ENCODE assay signal across 11 cellular contexts in the genomic region with DNA sequence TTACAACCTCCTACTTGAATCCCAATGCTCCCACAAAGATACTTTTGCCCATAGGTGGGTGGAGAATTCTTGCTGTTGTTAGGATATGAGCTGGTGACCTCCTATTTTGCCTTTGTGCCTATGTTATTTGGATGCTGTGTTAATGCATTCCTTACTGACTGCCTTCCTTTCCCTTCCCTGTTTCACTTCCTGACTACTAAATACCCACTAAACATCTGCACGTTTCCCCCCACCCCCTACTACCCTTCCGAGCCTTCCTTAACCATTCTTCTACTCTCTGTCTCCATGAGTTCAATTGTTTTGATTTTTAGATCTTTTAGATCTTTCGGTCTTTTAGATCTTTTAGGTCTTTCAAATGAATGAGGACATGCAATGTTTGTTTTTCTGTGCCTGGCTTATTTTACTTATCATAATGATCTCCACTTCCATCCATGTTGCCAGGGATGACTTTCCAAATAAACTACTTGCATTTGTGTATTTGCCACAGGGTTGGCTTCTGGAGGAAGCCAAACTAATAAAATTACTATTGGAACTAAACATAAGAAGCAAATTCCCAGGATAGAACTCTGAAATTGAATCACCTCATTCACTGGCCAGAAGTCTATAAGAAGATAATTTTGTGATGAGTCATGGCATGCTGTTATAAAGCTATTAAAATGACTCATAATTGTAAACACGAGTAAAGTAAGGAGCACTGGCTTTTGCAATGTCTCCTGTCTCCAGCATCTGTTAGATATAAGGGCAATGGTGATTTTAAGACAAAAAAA.
A peak's percentile ranks its signal among the peaks of the same experiment; 100 is the strongest.
DNase-seq lines count a peak whose midpoint lies in the region; ATAC-seq and TF ChIP-seq lines count a peak whose summit lies in the region.
"Had no signal": no experiment of that assay in that cellular context is flagged by ENCODE, and none has a peak within 500 bp of the region (broad histone marks: within the 10 kb centered on the region; RNA-seq: fewer than 3 reads in every experiment).

No MANE protein-coding gene starts in this region.

- POLR2A ChIA-PET in SK-N-SH (lab: Yijun Ruan, JAX) = no interaction called here

- TF ChIP-seq CTCF in HFF-Myc (IDR thresholded peaks at IDR 0.05; ENCODE audit: low read depth, low read length, missing control alignments) = no peak
- TF ChIP-seq CTCF in SK-N-SH (IDR thresholded peaks at IDR 0.05) = no peak
- TF ChIP-seq CTCF in foreskin fibroblast (IDR thresholded peaks at IDR 0.05; ENCODE audit: low read depth, low read length) = no peak

- WGBS in SK-N-SH (ENCODE audit: low lambda C conversion rate) = 2% methylated on average over 4 of the region's 4 CpGs

- no peak overlapping the region for H2AFZ ChIP-seq in SK-N-SH (ENCODE audit: low read depth)

- no peak for TF ChIP-seq RAD21 in SK-N-SH (IDR thresholded peaks at IDR 0.05; ENCODE audit: low read length)

- CTCF ChIA-PET in SK-N-SH (lab: Yijun Ruan, JAX) = no interaction called here

- no peak overlapping the region for H3K9ac ChIP-seq in SK-N-SH

- no peaks in the 10 kb centered on the region for H3K36me3 ChIP-seq in SK-N-SH (replicated peaks in 1 of 2; ENCODE audit: control insufficient read depth in 1 of 2, insufficient read depth in 2 of 2, low read length in 1 of 2)
- H3K36me3 ChIP-seq: thoracic aorta had no signal

- H3K4me1 ChIP-seq in SK-N-SH (ENCODE audit: control insufficient read depth in 1 of 2, insufficient read depth in 2 of 2, low read depth in 1 of 2, low read length in 1 of 2) = peaks cover 0 to 11% of the 10 kb centered on the region in 2 experiments; a peak in 1 of 4 replicates

- peak in 1 of 2 experiments; percentile 26; a peak in 1 of 4 replicates for TF ChIP-seq EP300 in SK-N-SH (IDR thresholded peaks at IDR 0.05; ENCODE audit: borderline replicate concordance in 1 of 2, low read depth in 1 of 2, low read length in 1 of 2)

- ATAC-seq in HG02938 (IDR thresholded peaks at IDR 0.05; ENCODE audit: unreplicated experiment) = no peak
- ATAC-seq: activated T-cell treated with anti-CD3 and anti-CD28 coated beads, Interleukin-2, amount 50 U/mL, for 72 hours had no signal

- H3K79me2 ChIP-seq in SK-N-SH (ENCODE audit: insufficient read depth) = no peaks in the 10 kb centered on the region

- peak overlapping the region; percentile 12 to 73; a peak in 3 of 4 replicates for H3K27ac ChIP-seq in SK-N-SH (ENCODE audit: low read depth in 2 of 2, low read length in 1 of 2)
- H3K27ac ChIP-seq: skin epidermis, thoracic aorta had no signal

- peaks cover 3% of the 10 kb centered on the region for H3F3A ChIP-seq in SK-N-SH (replicated peaks; ENCODE audit: insufficient read depth)

- H3K9me3 ChIP-seq in SK-N-SH = no peaks in the 10 kb centered on the region
- H3K9me3 ChIP-seq: thoracic aorta had no signal

- DNase-seq in A172 (ENCODE audit: low spot score) (peak; percentile 83), HFF-Myc (ENCODE audit: extremely low read depth, low read depth) (peak; percentile 96), SK-N-SH (no peak), foreskin fibroblast (peak; percentile 92 to 93), iPS-NIHi11 (ENCODE audit: low spot score) (no peak), C1 segment of cervical spinal cord (lab: John Stamatoyannopoulos, UW) (no peak)
- DNase-seq in activated naive CD4-positive, alpha-beta T cell (lab: John Stamatoyannopoulos, UW) = no peak
- DNase-seq: activated T-cell treated with anti-CD3 and anti-CD28 coated beads, Interleukin-2, amount 50 U/mL, for 72 hours had no signal

- H3K4me2 ChIP-seq in SK-N-SH = peak overlapping the region; percentile 55; the same call in 1 of the 2 replicates

- H4K20me1 ChIP-seq in SK-N-SH (ENCODE audit: insufficient read depth) = no peaks in the 10 kb centered on the region

- no peaks in the 10 kb centered on the region for H3K27me3 ChIP-seq in SK-N-SH (ENCODE audit: insufficient read depth)

- H3K4me3 ChIP-seq in HFF-Myc (replicated peaks; ENCODE audit: low read depth, low read length) (no peak overlapping the region), SK-N-SH (ENCODE audit: low read depth in 2 of 2, low read length in 1 of 2) (no peak overlapping the region), foreskin fibroblast (ENCODE audit: low read depth in 1 of 2, low read length in 2 of 2) (peak overlapping the region; percentile 10 to 28)
- H3K4me3 ChIP-seq: skin epidermis, thoracic aorta had no signal

- no peaks in the 10 kb centered on the region for H3K9me2 ChIP-seq in SK-N-SH

TF ChIP-seq in SK-N-SH, 30 proteins besides CTCF, POLR2A, EP300 and RAD21 (continues in another document):
- no peak for TF ChIP-seq FOXM1 (IDR thresholded peaks at IDR 0.05; ENCODE audit: low read depth)
- TF ChIP-seq MEF2A (IDR thresholded peaks at IDR 0.05; ENCODE audit: borderline replicate concordance, low read depth) = no peak
- TF ChIP-seq, protein P1, sequence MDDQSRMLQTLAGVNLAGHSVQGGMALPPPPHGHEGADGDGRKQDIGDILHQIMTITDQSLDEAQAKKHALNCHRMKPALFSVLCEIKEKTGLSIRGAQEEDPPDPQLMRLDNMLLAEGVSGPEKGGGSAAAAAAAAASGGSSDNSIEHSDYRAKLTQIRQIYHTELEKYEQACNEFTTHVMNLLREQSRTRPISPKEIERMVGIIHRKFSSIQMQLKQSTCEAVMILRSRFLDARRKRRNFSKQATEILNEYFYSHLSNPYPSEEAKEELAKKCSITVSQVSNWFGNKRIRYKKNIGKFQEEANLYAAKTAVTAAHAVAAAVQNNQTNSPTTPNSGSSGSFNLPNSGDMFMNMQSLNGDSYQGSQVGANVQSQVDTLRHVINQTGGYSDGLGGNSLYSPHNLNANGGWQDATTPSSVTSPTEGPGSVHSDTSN (IDR thresholded peaks at IDR 0.05) = peak; percentile 15; the same call in 1 of the 2 replicates
- TF ChIP-seq CHD2 (IDR thresholded peaks at IDR 0.05; ENCODE audit: low read length, partially characterized antibody) = no peak
- TF ChIP-seq, protein P2, sequence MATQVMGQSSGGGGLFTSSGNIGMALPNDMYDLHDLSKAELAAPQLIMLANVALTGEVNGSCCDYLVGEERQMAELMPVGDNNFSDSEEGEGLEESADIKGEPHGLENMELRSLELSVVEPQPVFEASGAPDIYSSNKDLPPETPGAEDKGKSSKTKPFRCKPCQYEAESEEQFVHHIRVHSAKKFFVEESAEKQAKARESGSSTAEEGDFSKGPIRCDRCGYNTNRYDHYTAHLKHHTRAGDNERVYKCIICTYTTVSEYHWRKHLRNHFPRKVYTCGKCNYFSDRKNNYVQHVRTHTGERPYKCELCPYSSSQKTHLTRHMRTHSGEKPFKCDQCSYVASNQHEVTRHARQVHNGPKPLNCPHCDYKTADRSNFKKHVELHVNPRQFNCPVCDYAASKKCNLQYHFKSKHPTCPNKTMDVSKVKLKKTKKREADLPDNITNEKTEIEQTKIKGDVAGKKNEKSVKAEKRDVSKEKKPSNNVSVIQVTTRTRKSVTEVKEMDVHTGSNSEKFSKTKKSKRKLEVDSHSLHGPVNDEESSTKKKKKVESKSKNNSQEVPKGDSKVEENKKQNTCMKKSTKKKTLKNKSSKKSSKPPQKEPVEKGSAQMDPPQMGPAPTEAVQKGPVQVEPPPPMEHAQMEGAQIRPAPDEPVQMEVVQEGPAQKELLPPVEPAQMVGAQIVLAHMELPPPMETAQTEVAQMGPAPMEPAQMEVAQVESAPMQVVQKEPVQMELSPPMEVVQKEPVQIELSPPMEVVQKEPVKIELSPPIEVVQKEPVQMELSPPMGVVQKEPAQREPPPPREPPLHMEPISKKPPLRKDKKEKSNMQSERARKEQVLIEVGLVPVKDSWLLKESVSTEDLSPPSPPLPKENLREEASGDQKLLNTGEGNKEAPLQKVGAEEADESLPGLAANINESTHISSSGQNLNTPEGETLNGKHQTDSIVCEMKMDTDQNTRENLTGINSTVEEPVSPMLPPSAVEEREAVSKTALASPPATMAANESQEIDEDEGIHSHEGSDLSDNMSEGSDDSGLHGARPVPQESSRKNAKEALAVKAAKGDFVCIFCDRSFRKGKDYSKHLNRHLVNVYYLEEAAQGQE (IDR thresholded peaks at IDR 0.05; ENCODE audit: low read depth, low read length) = no peak
- TF ChIP-seq RXRA (IDR thresholded peaks at IDR 0.05; ENCODE audit: borderline replicate concordance, low read depth) = no peak
- no peak for TF ChIP-seq SMC3 (IDR thresholded peaks at IDR 0.05; ENCODE audit: low read depth, low read length)
- peak; percentile 78 for TF ChIP-seq JUND (IDR thresholded peaks at IDR 0.05)
- no peak for TF ChIP-seq FOXJ3 (CRISPR knock-in tag; IDR thresholded peaks at IDR 0.05)
- no peak for TF ChIP-seq RCOR1 (IDR thresholded peaks at IDR 0.05; ENCODE audit: low read length)
- TF ChIP-seq FOSL2 (IDR thresholded peaks at IDR 0.05; ENCODE audit: borderline replicate concordance, low read depth) = peak; percentile 73
- TF ChIP-seq TCF12 (IDR thresholded peaks at IDR 0.05) = peak; percentile 72
- TF ChIP-seq, protein P3, sequence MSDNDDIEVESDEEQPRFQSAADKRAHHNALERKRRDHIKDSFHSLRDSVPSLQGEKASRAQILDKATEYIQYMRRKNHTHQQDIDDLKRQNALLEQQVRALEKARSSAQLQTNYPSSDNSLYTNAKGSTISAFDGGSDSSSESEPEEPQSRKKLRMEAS (IDR thresholded peaks at IDR 0.05; ENCODE audit: low read depth) = no peak
- no peak for TF ChIP-seq RFX5 (IDR thresholded peaks at IDR 0.05; ENCODE audit: low read length)
- TF ChIP-seq, protein P4, sequence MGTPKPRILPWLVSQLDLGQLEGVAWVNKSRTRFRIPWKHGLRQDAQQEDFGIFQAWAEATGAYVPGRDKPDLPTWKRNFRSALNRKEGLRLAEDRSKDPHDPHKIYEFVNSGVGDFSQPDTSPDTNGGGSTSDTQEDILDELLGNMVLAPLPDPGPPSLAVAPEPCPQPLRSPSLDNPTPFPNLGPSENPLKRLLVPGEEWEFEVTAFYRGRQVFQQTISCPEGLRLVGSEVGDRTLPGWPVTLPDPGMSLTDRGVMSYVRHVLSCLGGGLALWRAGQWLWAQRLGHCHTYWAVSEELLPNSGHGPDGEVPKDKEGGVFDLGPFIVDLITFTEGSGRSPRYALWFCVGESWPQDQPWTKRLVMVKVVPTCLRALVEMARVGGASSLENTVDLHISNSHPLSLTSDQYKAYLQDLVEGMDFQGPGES (IDR thresholded peaks at IDR 0.05; ENCODE audit: low read depth, low read length) = no peak
- TF ChIP-seq, protein P5, sequence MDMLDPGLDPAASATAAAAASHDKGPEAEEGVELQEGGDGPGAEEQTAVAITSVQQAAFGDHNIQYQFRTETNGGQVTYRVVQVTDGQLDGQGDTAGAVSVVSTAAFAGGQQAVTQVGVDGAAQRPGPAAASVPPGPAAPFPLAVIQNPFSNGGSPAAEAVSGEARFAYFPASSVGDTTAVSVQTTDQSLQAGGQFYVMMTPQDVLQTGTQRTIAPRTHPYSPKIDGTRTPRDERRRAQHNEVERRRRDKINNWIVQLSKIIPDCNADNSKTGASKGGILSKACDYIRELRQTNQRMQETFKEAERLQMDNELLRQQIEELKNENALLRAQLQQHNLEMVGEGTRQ (IDR thresholded peaks at IDR 0.05; ENCODE audit: borderline replicate concordance, low read depth, low read length) = no peak
- TF ChIP-seq TEAD4 (IDR thresholded peaks at IDR 0.05; ENCODE audit: borderline replicate concordance, insufficient read depth) = no peak
- TF ChIP-seq POLR2AphosphoS5 (IDR thresholded peaks at IDR 0.05; ENCODE audit: low read depth, low read length) = no peak

Comparison
In these comparisons a context has a peak if more than half of its experiments do, and no peak if none do; other contexts are left out.
1. DNase-seq: peak in A172 (single experiment), HFF-Myc (single experiment) and foreskin fibroblast (2 of 2); none in SK-N-SH (single experiment), iPS-NIHi11 (single experiment), activated naive CD4-positive, alpha-beta T cell (0 of 4) and C1 segment of cervical spinal cord (0 of 14).
2. H3K4me3 ChIP-seq: peak in foreskin fibroblast (2 of 2); none in HFF-Myc (single experiment) and SK-N-SH (0 of 2).